10 cellular contexts compared by ENCODE assay signal in the genomic region with DNA sequence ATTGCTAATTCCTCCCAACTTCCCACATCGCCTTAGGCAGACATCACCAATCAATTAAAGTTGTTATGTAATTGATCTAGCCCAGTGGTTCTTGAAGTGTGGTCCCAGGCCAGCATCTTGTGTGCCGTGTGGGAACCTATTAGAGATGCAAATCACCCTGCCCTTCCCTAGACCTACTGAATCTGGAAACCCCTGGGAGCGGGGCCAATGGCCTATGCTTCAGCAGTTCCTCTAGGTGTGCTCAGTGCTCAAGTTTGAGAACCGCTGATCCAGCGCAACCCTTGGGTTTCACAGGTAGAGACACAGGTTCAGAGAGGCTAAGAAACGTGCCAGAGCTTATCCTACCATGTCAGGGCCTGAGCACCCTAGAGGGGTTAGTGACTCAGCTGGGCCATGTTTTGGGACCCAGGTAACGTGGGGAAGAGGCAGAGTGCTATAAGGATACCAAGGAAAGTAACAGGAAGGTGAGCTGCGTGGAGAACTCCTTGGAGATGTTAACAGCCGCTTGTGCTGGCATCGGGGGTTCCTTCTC. TPM values are rescaled to one million over a fixed set of nuclear protein-coding genes. Genes with fewer than 3 reads are reported as not detected.
DNase-seq lines count a peak whose midpoint lies in the region; ATAC-seq and TF ChIP-seq lines count a peak whose summit lies in the region.
"Had no signal": no experiment of that assay in that cellular context is flagged by ENCODE, and none has a peak within 500 bp of the region (broad histone marks: within the 10 kb centered on the region; RNA-seq: fewer than 3 reads in every experiment).

No MANE protein-coding gene starts in this region.

- no peak overlapping the region for H3K9ac ChIP-seq in OCI-LY3 (ENCODE audit: low read length)

- no peak for ATAC-seq in central memory CD8-positive, alpha-beta T cell (replicated peaks; ENCODE audit: extremely low read depth, poor library complexity, severe bottlenecking)
- no peak for ATAC-seq in HG03025 (IDR thresholded peaks at IDR 0.05; ENCODE audit: low FRiP score, unreplicated experiment)

- H3K27me3 ChIP-seq in OCI-LY3 (ENCODE audit: low read depth, low read length) (peaks cover 50% of the 10 kb centered on the region), neutrophil (no peaks in the 10 kb centered on the region)

- H3K9me3 Mint-ChIP-seq in Calu3 (ENCODE audit: low read depth, unreplicated experiment): no peaks in the 10 kb centered on the region
- no peaks in the 10 kb centered on the region for H3K9me3 Mint-ChIP-seq in central memory CD8-positive, alpha-beta T cell

- intact Hi-C loops in Calu3 (cut with micrococcal nuclease; ENCODE audit: unreplicated experiment): no loop called here

- H3K4me3 ChIP-seq in OCI-LY3 (ENCODE audit: low read length): no peak overlapping the region
- no peak overlapping the region for H3K4me3 ChIP-seq in neutrophil (ENCODE audit: low read depth in 1 of 2, low read length in 1 of 2)
- H3K4me3 ChIP-seq: cardiac muscle cell, thoracic aorta had no signal

- H3K79me2 ChIP-seq in OCI-LY3 (ENCODE audit: low read length): no peaks in the 10 kb centered on the region

- H3K27ac ChIP-seq in OCI-LY3 (ENCODE audit: low read length) (no peak overlapping the region), neutrophil (peak overlapping the region; percentile 11)
- H3K27ac ChIP-seq: cardiac muscle cell, thoracic aorta had no signal

- no peaks in the 10 kb centered on the region for H3K9me3 ChIP-seq in OCI-LY3 (ENCODE audit: insufficient read depth, low read length)
- H3K9me3 ChIP-seq in neutrophil: no peaks in the 10 kb centered on the region
- H3K9me3 ChIP-seq: thoracic aorta had no signal

- H3K4me2 ChIP-seq in OCI-LY3 (ENCODE audit: low read length): peak overlapping the region; percentile 58

- BruUV-seq in Calu3 (replicated peaks; lab: Mats Ljungman, UMichigan): no TSS peak

- CTCF ChIA-PET in Calu3 (lab: Charles Lee): interaction anchor here (0.8 to 5.3 kb wide), 10 partner anchors 10 to 109 kb away, joined by 3 to 94 read pairs (median 18); partner anchors contain the start of genes MXD3, PDLIM7, PRELID1 and RAB24

- peaks cover 19% of the 10 kb centered on the region for H3K36me3 Mint-ChIP-seq in Calu3 (ENCODE audit: insufficient read depth, unreplicated experiment)
- H3K36me3 Mint-ChIP-seq in central memory CD8-positive, alpha-beta T cell (ENCODE audit: insufficient read depth): no peaks in the 10 kb centered on the region

- H3K27me3 Mint-ChIP-seq in Calu3 (ENCODE audit: unreplicated experiment): no peaks in the 10 kb centered on the region
- H3K27me3 Mint-ChIP-seq in central memory CD8-positive, alpha-beta T cell: no peaks in the 10 kb centered on the region

- no peaks in the 10 kb centered on the region for H4K20me1 ChIP-seq in OCI-LY3 (ENCODE audit: insufficient read depth, low read length)

- H3K36me3 ChIP-seq in OCI-LY3 (replicated peaks; ENCODE audit: low read depth, low read length): no peaks in the 10 kb centered on the region
- no peaks in the 10 kb centered on the region for H3K36me3 ChIP-seq in neutrophil
- H3K36me3 ChIP-seq: cardiac muscle cell, thoracic aorta had no signal

- peak overlapping the region; percentile 75 for H3K27ac Mint-ChIP-seq in Calu3 (ENCODE audit: unreplicated experiment)
- peak overlapping the region; percentile 93 for H3K27ac Mint-ChIP-seq in central memory CD8-positive, alpha-beta T cell (ENCODE audit: low read depth)

- DNase-seq in Calu3 (no peak), GM19238 (ENCODE audit: insufficient read length, low spot score) (no peak), NCI-H146 (lab: John Stamatoyannopoulos, UW) (no peak)
- DNase-seq in central memory CD8-positive, alpha-beta T cell (ENCODE audit: low spot score in 2 of 2): no peak

- no peak overlapping the region for H2AFZ ChIP-seq in OCI-LY3 (ENCODE audit: low read depth, low read length)

- H3K4me1 ChIP-seq in OCI-LY3 (ENCODE audit: low read length): peaks cover 23% of the 10 kb centered on the region
- H3K4me1 ChIP-seq in neutrophil (ENCODE audit: control insufficient read depth in 1 of 2, insufficient read depth in 1 of 2, low read depth in 1 of 2, low read length in 1 of 2): peaks cover 56 to 62% of the 10 kb centered on the region in 2 experiments

- H3K4me3 Mint-ChIP-seq in Calu3 (ENCODE audit: low read depth, unreplicated experiment): peak overlapping the region; percentile 51
- H3K4me3 Mint-ChIP-seq in central memory CD8-positive, alpha-beta T cell: peak overlapping the region; percentile 59

- peaks cover 38% of the 10 kb centered on the region for H3K4me1 Mint-ChIP-seq in Calu3 (ENCODE audit: low read depth, unreplicated experiment)
- peaks cover 51% of the 10 kb centered on the region for H3K4me1 Mint-ChIP-seq in central memory CD8-positive, alpha-beta T cell

- TF ChIP-seq CTCF in Calu3 (IDR thresholded peaks at IDR 0.05; ENCODE audit: unreplicated experiment) (no peak), OCI-LY3 (IDR thresholded peaks at IDR 0.05; ENCODE audit: low read depth, low read length) (no peak), neutrophil (IDR thresholded peaks at IDR 0.05) (no peak)

RNA-seq across cellular contexts. Expression of gene SLC34A1, which starts 4.4 kb away (rescaled TPM):
- total RNA-seq in Calu3 (2022): 0.19 and 0.64 TPM in 2 replicates
- total RNA-seq: cardiac muscle cell, H4, thoracic aorta had no signal

RNA-seq across cellular contexts. Expression of gene PFN3, which starts 11.9 kb away (rescaled TPM):
- not detected in 2 replicates for total RNA-seq in Calu3 (2022)
- total RNA-seq: cardiac muscle cell, H4, thoracic aorta had no signal

RNA-seq across cellular contexts. Expression of gene F12, which starts 20.8 kb away (rescaled TPM):
- total RNA-seq in Calu3 (2022): 14.3 and 20.2 TPM in 2 replicates
- total RNA-seq: thoracic aorta had no signal

RNA-seq across cellular contexts. Expression of gene RGS14, which starts 30.9 kb away (rescaled TPM):
- 12.9 and 13.0 TPM in 2 replicates for total RNA-seq in Calu3 (2022)

RNA-seq across cellular contexts. Expression of gene LMAN2, which starts 37.1 kb away (rescaled TPM):
- total RNA-seq in Calu3 (2022): 278 and 305 TPM in 2 replicates
